In genomic region chr14:101963611-101964296, GRCh38 we compare ENCODE assay signal across 8 cellular contexts. TPM values are rescaled to one million over a fixed set of nuclear protein-coding genes. Genes with fewer than 3 reads are reported as not detected.
DNase-seq lines count a peak whose midpoint lies in the region; ATAC-seq and TF ChIP-seq lines count a peak whose summit lies in the region.

No MANE protein-coding gene starts in this region.

- H3K4me2 ChIP-seq in GM23338, result peak overlapping the region; percentile 84
- H3K4me2 ChIP-seq in SU-DHL-6 (ENCODE audit: low read depth, low read length, poor library complexity, severe bottlenecking), result peak overlapping the region; percentile 46
- peak overlapping the region; percentile 86 for H3K4me2 ChIP-seq in skeletal muscle satellite cell (ENCODE audit: low read length)

- H3K36me3 ChIP-seq in GM23338 (ENCODE audit: insufficient read depth) (no peaks in the 10 kb centered on the region), SU-DHL-6 (ENCODE audit: low read length) (no peaks in the 10 kb centered on the region), skeletal muscle satellite cell (ENCODE audit: insufficient read depth, low read length) (peaks cover 8% of the 10 kb centered on the region)

- H3K4me1 Mint-ChIP-seq in GM23338 (peaks cover 24% of the 10 kb centered on the region; the same call in 2 of the 3 replicates), glutamatergic neuron (ENCODE audit: low read depth, unreplicated experiment) (peaks cover 21% of the 10 kb centered on the region)

- H3K27ac ChIP-seq in GM23338 (ENCODE audit: low read depth) (no peak overlapping the region), SU-DHL-6 (ENCODE audit: low read depth, low read length) (no peak overlapping the region)

- H3K9me3 Mint-ChIP-seq in GM23338, result no peaks in the 10 kb centered on the region
- peaks cover 11% of the 10 kb centered on the region for H3K9me3 Mint-ChIP-seq in glutamatergic neuron (ENCODE audit: unreplicated experiment)

- DNase-seq in GM23338 (ENCODE audit: low spot score), result no peak
- DNase-seq in glutamatergic neuron, result no peak
- DNase-seq in NCI-H748 (lab: John Stamatoyannopoulos, UW; ENCODE audit: unreplicated experiment), result no peak
- DNase-seq in NK-92 treated with Interleukin-12 subunit alpha and Interleukin-12 subunit beta, amount 100 ng/mL, for 24 hours (lab: John Stamatoyannopoulos, UW), result no peak
- no peak for DNase-seq in cerebellar cortex (ENCODE audit: low spot score)
- DNase-seq in retina, result no peak

- peaks cover 4% of the 10 kb centered on the region; the same call in 1 of the 2 replicates for H4K20me1 ChIP-seq in GM23338 (replicated peaks; ENCODE audit: insufficient read depth)
- peaks cover 11% of the 10 kb centered on the region for H4K20me1 ChIP-seq in SU-DHL-6 (ENCODE audit: low read depth, low read length)

- H3K36me3 Mint-ChIP-seq in GM23338 (ENCODE audit: low read depth) (peaks cover 4% of the 10 kb centered on the region), glutamatergic neuron (ENCODE audit: unreplicated experiment) (no peaks in the 10 kb centered on the region)

- TF ChIP-seq CTCF in GM23338 (conservative IDR thresholded peaks at IDR 0.05; ENCODE audit: low read depth in 2 of 2), result no peak
- no peak for TF ChIP-seq CTCF in SU-DHL-6 (IDR thresholded peaks at IDR 0.05; ENCODE audit: insufficient read depth, low read length, poor library complexity, severe bottlenecking)
- no peak for TF ChIP-seq CTCF in glutamatergic neuron (IDR thresholded peaks at IDR 0.05; ENCODE audit: partially characterized antibody, unreplicated experiment)

- no peak overlapping the region for H3K27ac Mint-ChIP-seq in GM23338
- H3K27ac Mint-ChIP-seq in glutamatergic neuron (ENCODE audit: unreplicated experiment), result peak overlapping the region; percentile 41

- peak overlapping the region; percentile 76 for H3K4me3 Mint-ChIP-seq in GM23338
- H3K4me3 Mint-ChIP-seq in glutamatergic neuron (ENCODE audit: unreplicated experiment), result peak overlapping the region; percentile 74

- no peaks in the 10 kb centered on the region for H3K9me2 ChIP-seq in GM23338 (ENCODE audit: insufficient read depth)
- no peaks in the 10 kb centered on the region for H3K9me2 ChIP-seq in SU-DHL-6 (replicated peaks; ENCODE audit: insufficient read depth, low read length)

- H3K4me1 ChIP-seq in GM23338 (ENCODE audit: insufficient read depth) (peaks cover 12% of the 10 kb centered on the region), skeletal muscle satellite cell (ENCODE audit: control insufficient read depth, insufficient read depth, low read length) (peaks cover 35% of the 10 kb centered on the region)

- peaks cover 25% of the 10 kb centered on the region; the same call in 1 of the 2 replicates for H3K27me3 ChIP-seq in GM23338 (ENCODE audit: insufficient read depth)
- H3K27me3 ChIP-seq in SU-DHL-6 (ENCODE audit: low read length), result no peaks in the 10 kb centered on the region
- H3K27me3 ChIP-seq in skeletal muscle satellite cell (ENCODE audit: control insufficient read depth, insufficient read depth, low read length), result no peaks in the 10 kb centered on the region

- no peak for ATAC-seq in GM23338

- H2AFZ ChIP-seq in GM23338 (peak overlapping the region; percentile 99), SU-DHL-6 (ENCODE audit: low read depth, low read length, severe bottlenecking) (peak overlapping the region; percentile 86)

- peaks cover 20% of the 10 kb centered on the region for H3K27me3 Mint-ChIP-seq in GM23338 (ENCODE audit: insufficient read depth, low read depth, poor library complexity)
- H3K27me3 Mint-ChIP-seq in glutamatergic neuron (ENCODE audit: unreplicated experiment), result peaks cover 23% of the 10 kb centered on the region

- H3F3A ChIP-seq in GM23338 (replicated peaks; ENCODE audit: low read depth), result 0 out of 2 replicates have a peak, but pooled peaks cover 5% of the 10 kb centered on the region
- peaks cover 4% of the 10 kb centered on the region; the same call in 1 of the 2 replicates for H3F3A ChIP-seq in SU-DHL-6 (ENCODE audit: insufficient read depth)

- H3K9ac ChIP-seq in SU-DHL-6 (ENCODE audit: low read length), result no peak overlapping the region; the same call in 1 of the 2 replicates
- H3K9ac ChIP-seq in skeletal muscle satellite cell (ENCODE audit: low read depth, low read length), result peak overlapping the region; percentile 42

- H3K4me3 ChIP-seq in GM23338 (peak overlapping the region; percentile 56), SU-DHL-6 (ENCODE audit: insufficient read depth, low read length, poor library complexity, severe bottlenecking) (peak overlapping the region; percentile 4), skeletal muscle satellite cell (ENCODE audit: low read length) (peak overlapping the region; percentile 100)

- peaks cover 38% of the 10 kb centered on the region for H3K79me2 ChIP-seq in GM23338 (replicated peaks; ENCODE audit: insufficient read depth)
- H3K79me2 ChIP-seq in SU-DHL-6 (ENCODE audit: insufficient read depth, low read length), result peaks cover 36% of the 10 kb centered on the region

- no peaks in the 10 kb centered on the region for H3K9me3 ChIP-seq in SU-DHL-6 (ENCODE audit: insufficient read depth, low read length)
- H3K9me3 ChIP-seq in skeletal muscle satellite cell (replicated peaks; ENCODE audit: low read length), result no peaks in the 10 kb centered on the region

TF ChIP-seq in GM23338, 12 proteins besides CTCF, POLR2A, EP300 and RAD21 (continues in another document):
- TF ChIP-seq ZNF114 (CRISPR knock-in tag; IDR thresholded peaks at IDR 0.05) (no peak), ETS1 (IDR thresholded peaks at IDR 0.05) (no peak), NANOG (IDR thresholded peaks at IDR 0.05; ENCODE audit: borderline replicate concordance) (no peak)

RNA-seq across cellular contexts. Expression of gene DYNC1H1, which starts 0.6 kb away (rescaled TPM):
- 604 and 635 TPM in 2 replicates for total RNA-seq in GM23338 (2014; rRNA removed; shearing (Covaris generic))
- polyA plus RNA-seq in GM23338 (2016; fragmentation: Nextera tagmentation; extraction: Ambion mirVana), result 179 and 181 TPM in 2 replicates
- 2,051 TPM for total RNA-seq in glutamatergic neuron (ENCODE audit: unreplicated experiment)
- total RNA-seq in skeletal muscle satellite cell (2012; rRNA removed), result 433 and 610 TPM in 2 replicates

Comparison
In these comparisons a context has a peak if more than half of its experiments do, and no peak if none do; other contexts are left out.
1. H3K4me3 ChIP-seq: peak in every context shown above with its lines; median percentile 100 in skeletal muscle satellite cell; 56 in GM23338; 4 in SU-DHL-6.